ENCODE assay signal across 10 cellular contexts in genomic region chr17:76238847-76239537, GRCh38. TPM values are rescaled to one million over a fixed set of nuclear protein-coding genes. Genes with fewer than 3 reads are reported as not detected.
A peak's percentile ranks its signal among the peaks of the same experiment; 100 is the strongest.
DNase-seq lines count a peak whose midpoint lies in the region; ATAC-seq lines count a peak whose summit lies in the region.
"Had no signal": no experiment of that assay in that cellular context is flagged by ENCODE, and none has a peak within 500 bp of the region (broad histone marks: within the 10 kb centered on the region; RNA-seq: fewer than 3 reads in every experiment).

No MANE protein-coding gene starts in this region.

- H3K4me3 Mint-ChIP-seq in activated naive CD8-positive, alpha-beta T cell treated with anti-CD3 and anti-CD28 coated beads for 36 hours, result peak overlapping the region; percentile 82

- H3K36me3 ChIP-seq in mucosa of rectum (ENCODE audit: control insufficient read depth in 2 of 2, insufficient read depth in 2 of 2, low read length in 2 of 2), result no peaks in the 10 kb centered on the region
- H3K36me3 ChIP-seq: lower lobe of right lung had no signal

- H3K9me3 ChIP-seq in right cardiac atrium (ENCODE audit: control insufficient read depth, low read length) (no peaks in the 10 kb centered on the region), mucosa of rectum (ENCODE audit: control insufficient read depth in 2 of 2, low read length in 2 of 2) (no peaks in the 10 kb centered on the region)
- H3K9me3 ChIP-seq: lower lobe of right lung had no signal

- DNase-seq in right cardiac atrium (no peak), Right ventricle myocardium superior (no peak), KG1 (lab: John Stamatoyannopoulos, UW) (no peak), Ammon's horn (ENCODE audit: low spot score) (no peak), KBM-7 (no peak), SK-N-DZ (ENCODE audit: low spot score) (no peak)
- no peak for DNase-seq in activated naive CD8-positive, alpha-beta T cell treated with anti-CD3 and anti-CD28 coated beads for 36 hours
- DNase-seq: lower lobe of right lung, OCI-M1 had no signal

- H3K4me1 Mint-ChIP-seq in activated naive CD8-positive, alpha-beta T cell treated with anti-CD3 and anti-CD28 coated beads for 36 hours, result peaks cover 60% of the 10 kb centered on the region

- H3K27ac Mint-ChIP-seq in activated naive CD8-positive, alpha-beta T cell treated with anti-CD3 and anti-CD28 coated beads for 36 hours, result peak overlapping the region; percentile 79

- H3K36me3 Mint-ChIP-seq in activated naive CD8-positive, alpha-beta T cell treated with anti-CD3 and anti-CD28 coated beads for 36 hours, result peaks cover 23% of the 10 kb centered on the region

- H3K27me3 ChIP-seq in right cardiac atrium (ENCODE audit: control insufficient read depth, insufficient read depth) (no peaks in the 10 kb centered on the region), mucosa of rectum (ENCODE audit: control insufficient read depth in 2 of 2, insufficient read depth in 2 of 2, low read length in 2 of 2) (no peaks in the 10 kb centered on the region)

- 59% methylated on average over 11 of the region's 11 CpGs for WGBS in right cardiac atrium

- H3K27ac ChIP-seq in right cardiac atrium (ENCODE audit: low read length) (no peak overlapping the region), mucosa of rectum (ENCODE audit: low read depth in 2 of 2, low read length in 2 of 2) (peak overlapping the region; percentile 55 to 71)
- H3K27ac ChIP-seq: lower lobe of right lung had no signal

- H3K9ac ChIP-seq in mucosa of rectum (ENCODE audit: low read depth in 1 of 2, low read length in 2 of 2), result peak overlapping the region; percentile 9 to 68

- intact Hi-C loops in right cardiac atrium (cut with DNase I) (no loop called here), Right ventricle myocardium superior (cut with DNase I) (no loop called here)

- H3K4me3 ChIP-seq in right cardiac atrium (ENCODE audit: low read length) (peak overlapping the region; percentile 95), mucosa of rectum (ENCODE audit: low read length in 2 of 2) (peak overlapping the region; percentile 58 to 64)

- H3K9me3 Mint-ChIP-seq in activated naive CD8-positive, alpha-beta T cell treated with anti-CD3 and anti-CD28 coated beads for 36 hours, result peaks cover 3% of the 10 kb centered on the region

- in situ Hi-C loops in KBM-7 (cut with MboI; ENCODE audit: low pct_unique_long_range_greater_than_20kb, low sequenced_read_pairs), result no loop called here

- ATAC-seq in right cardiac atrium (no peak), Right ventricle myocardium superior (ENCODE audit: poor library complexity) (no peak)

- H3K4me1 ChIP-seq in right cardiac atrium (ENCODE audit: control insufficient read depth, insufficient read depth, low read length) (peaks cover 1% of the 10 kb centered on the region), mucosa of rectum (ENCODE audit: control insufficient read depth in 2 of 2, insufficient read depth in 2 of 2, low read length in 2 of 2) (peaks cover 6 to 13% of the 10 kb centered on the region in 2 donors)

- H3K27me3 Mint-ChIP-seq in activated naive CD8-positive, alpha-beta T cell treated with anti-CD3 and anti-CD28 coated beads for 36 hours, result no peaks in the 10 kb centered on the region

RNA-seq across cellular contexts. Expression of gene RNF157, which starts 1.3 kb away (rescaled TPM):
- total RNA-seq in right cardiac atrium (10 to 100 TPM; 10.2 to 18.8 (median 13.9) TPM), Right ventricle myocardium superior (18.5 TPM)
- polyA plus RNA-seq in right cardiac atrium, result 12.1 TPM
- 10 to 100 TPM; 30.4 to 34.7 TPM for total RNA-seq in activated naive CD8-positive, alpha-beta T cell treated with anti-CD3 and anti-CD28 coated beads for 36 hours
- 42.3 and 54.7 TPM in 2 replicates for polyA plus RNA-seq in SK-N-DZ (2014; cell fraction: cytosol; rRNA removed)
- polyA plus RNA-seq in SK-N-DZ (2014; cell fraction: nucleus; rRNA removed), result 26.2 and 30.9 TPM in 2 replicates

RNA-seq across cellular contexts. Expression of gene UBALD2, which starts 26.2 kb away (rescaled TPM):
- 10 to 100 TPM; 19.8 to 28.9 (median 24.5) TPM for total RNA-seq in right cardiac atrium
- 19.5 TPM for polyA plus RNA-seq in right cardiac atrium
- total RNA-seq in Right ventricle myocardium superior, result 28.1 TPM
- total RNA-seq in activated naive CD8-positive, alpha-beta T cell treated with anti-CD3 and anti-CD28 coated beads for 36 hours, result 100 to 1,000 TPM; 262 to 268 TPM
- polyA plus RNA-seq in SK-N-DZ (2014; cell fraction: cytosol; rRNA removed), result 14.4 and 39.1 TPM in 2 replicates
- polyA plus RNA-seq in SK-N-DZ (2014; cell fraction: nucleus; rRNA removed), result 14.5 and 26.2 TPM in 2 replicates
